In the genomic region with DNA sequence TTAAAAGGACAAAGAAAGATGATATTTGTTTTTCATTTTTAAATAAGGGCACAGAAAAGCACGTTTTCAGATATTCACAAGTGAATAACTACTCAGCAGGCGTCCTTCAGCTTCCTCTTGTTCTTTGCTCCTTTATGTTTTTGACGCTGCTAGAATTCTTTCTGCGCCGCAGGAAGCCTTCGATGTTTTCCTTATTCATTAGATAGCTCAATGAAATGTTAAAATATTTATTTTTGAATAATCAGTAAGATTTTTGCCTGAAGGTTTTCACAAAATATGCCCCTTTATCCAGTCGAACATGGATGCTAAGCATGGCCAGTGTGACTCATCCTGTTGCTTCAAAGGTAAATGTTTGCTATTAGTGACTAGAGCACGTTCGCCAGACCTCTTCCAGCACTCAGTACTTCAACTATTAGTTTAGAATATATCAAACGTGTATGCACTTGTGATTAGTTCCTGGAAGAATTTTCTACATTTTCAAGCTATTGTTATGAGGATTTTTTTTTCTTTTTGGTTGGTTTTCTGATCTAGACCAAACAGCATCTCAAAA, we compare ENCODE assay signal across 16 cellular contexts. TPM values are rescaled to one million over a fixed set of nuclear protein-coding genes. Genes with fewer than 3 reads are reported as not detected.
DNase-seq lines count a peak whose midpoint lies in the region; ATAC-seq and TF ChIP-seq lines count a peak whose summit lies in the region.
"Had no signal": no experiment of that assay in that cellular context is flagged by ENCODE, and none has a peak within 500 bp of the region (broad histone marks: within the 10 kb centered on the region; RNA-seq: fewer than 3 reads in every experiment).

No MANE protein-coding gene starts in this region.

- no TSS peak for BruUV-seq in PC-3 (replicated peaks; lab: Mats Ljungman, UMichigan)

- no peak for DNase-seq in HFFc6
- peak; percentile 71 for DNase-seq in PC-3
- DNase-seq in prostate gland (ENCODE audit: low spot score): no peak
- no peak for DNase-seq in NCI-H2081 (lab: John Stamatoyannopoulos, UW)
- DNase-seq in GF-D8 (lab: John Stamatoyannopoulos, UW): no peak
- DNase-seq: activated CD4-positive, CD25-positive, alpha-beta regulatory T cell; activated naive CD4-positive, alpha-beta T cell treated with anti-CD3 and anti-CD28 coated beads, Interleukin-2, amount 10 ng/mL, durations not matched to agents 7 days and 5 days; NCI-H1105; T-helper 1 cell; uterus had no signal

- H3K36me3 Mint-ChIP-seq in HFFc6 (ENCODE audit: low read depth): no peaks in the 10 kb centered on the region
- H3K36me3 Mint-ChIP-seq: activated naive CD4-positive, alpha-beta T cell treated with anti-CD3 and anti-CD28 coated beads, Interleukin-2, amount 10 ng/mL, durations not matched to agents 7 days and 5 days had no signal

- H3K9me3 Mint-ChIP-seq in HFFc6: no peaks in the 10 kb centered on the region
- H3K9me3 Mint-ChIP-seq: activated naive CD4-positive, alpha-beta T cell treated with anti-CD3 and anti-CD28 coated beads, Interleukin-2, amount 10 ng/mL, durations not matched to agents 7 days and 5 days had no signal

- H3K4me1 Mint-ChIP-seq in HFFc6 (ENCODE audit: low read depth): peaks cover 20% of the 10 kb centered on the region
- H3K4me1 Mint-ChIP-seq: activated naive CD4-positive, alpha-beta T cell treated with anti-CD3 and anti-CD28 coated beads, Interleukin-2, amount 10 ng/mL, durations not matched to agents 7 days and 5 days had no signal

- peaks cover 8% of the 10 kb centered on the region; the same call in 1 of the 2 replicates for H3K27me3 Mint-ChIP-seq in HFFc6 (ENCODE audit: insufficient read depth)

- H3K79me2 ChIP-seq in PC-3 (ENCODE audit: low read length): no peaks in the 10 kb centered on the region

- peaks cover 3% of the 10 kb centered on the region; the same call in 1 of the 2 replicates for H3K4me1 ChIP-seq in PC-3 (ENCODE audit: insufficient read depth, low read length)
- H3K4me1 ChIP-seq in iPS-15b (ENCODE audit: control insufficient read depth, insufficient read depth, low read length): peaks cover 7% of the 10 kb centered on the region
- H3K4me1 ChIP-seq in prostate gland (replicated peaks): no peaks in the 10 kb centered on the region
- H3K4me1 ChIP-seq: uterus had no signal

- H3K9me3 ChIP-seq in PC-3 (ENCODE audit: low read length): no peaks in the 10 kb centered on the region
- H3K9me3 ChIP-seq in iPS-15b (ENCODE audit: control insufficient read depth, insufficient read depth, low read length): no peaks in the 10 kb centered on the region
- no peaks in the 10 kb centered on the region for H3K9me3 ChIP-seq in prostate gland
- H3K9me3 ChIP-seq: neutrophil, uterus had no signal

- H3K4me3 ChIP-seq in PC-3 (ENCODE audit: low read length) (no peak overlapping the region), iPS-15b (ENCODE audit: low read depth, low read length) (peak overlapping the region; percentile 71), prostate gland (no peak overlapping the region)

- H3K9ac ChIP-seq in PC-3 (ENCODE audit: low read length) (no peak overlapping the region), iPS-15b (ENCODE audit: low read depth, low read length) (no peak overlapping the region)
- H3K9ac ChIP-seq: KMS-11 had no signal

- H3K4me2 ChIP-seq in PC-3 (ENCODE audit: low read length): peak overlapping the region; percentile 33; the same call in 1 of the 2 replicates
- H3K4me2 ChIP-seq: KMS-11 had no signal

- H3K27me3 ChIP-seq in PC-3 (ENCODE audit: low read length) (peaks cover 41% of the 10 kb centered on the region), iPS-15b (ENCODE audit: control insufficient read depth, insufficient read depth, low read length) (peaks cover 98% of the 10 kb centered on the region), prostate gland (replicated peaks; ENCODE audit: insufficient read depth) (peaks cover 14% of the 10 kb centered on the region)
- H3K27me3 ChIP-seq: uterus had no signal

- 0 out of 2 replicates have a peak overlapping the region, but pooled peaks have one; percentile 32 for H3K4me3 Mint-ChIP-seq in HFFc6
- H3K4me3 Mint-ChIP-seq: activated naive CD4-positive, alpha-beta T cell treated with anti-CD3 and anti-CD28 coated beads, Interleukin-2, amount 10 ng/mL, durations not matched to agents 7 days and 5 days; B cell had no signal

- no peak overlapping the region for H2AFZ ChIP-seq in PC-3 (ENCODE audit: low read length)

- H4K20me1 ChIP-seq in PC-3 (ENCODE audit: low read length): no peaks in the 10 kb centered on the region

- CTCF ChIA-PET in PC-3 (lab: Charles Lee): no interaction called here

- H3K27ac Mint-ChIP-seq in HFFc6: no peak overlapping the region
- H3K27ac Mint-ChIP-seq: activated naive CD4-positive, alpha-beta T cell treated with anti-CD3 and anti-CD28 coated beads, Interleukin-2, amount 10 ng/mL, durations not matched to agents 7 days and 5 days; B cell had no signal

- TF ChIP-seq POLR2A in prostate gland (IDR thresholded peaks at IDR 0.05): no peak

- no peaks in the 10 kb centered on the region for H3K36me3 ChIP-seq in PC-3 (ENCODE audit: low read depth, low read length)
- no peaks in the 10 kb centered on the region for H3K36me3 ChIP-seq in iPS-15b (ENCODE audit: control insufficient read depth, insufficient read depth, low read length)
- H3K36me3 ChIP-seq in prostate gland: no peaks in the 10 kb centered on the region
- H3K36me3 ChIP-seq: neutrophil had no signal

- POLR2A ChIA-PET in PC-3 (lab: Charles Lee; ENCODE audit: unreplicated experiment): interaction anchor here (0.6 kb wide), 1 partner anchor 141 kb away, joined by 4 read pairs; no protein-coding TSS in a partner anchor

- H3K27ac ChIP-seq in PC-3 (ENCODE audit: low read length) (no peak overlapping the region), prostate gland (peak overlapping the region; percentile 73 to 78)
- H3K27ac ChIP-seq: KMS-11, neutrophil had no signal

- WGBS in prostate gland: 48% methylated on average over 10 of the region's 10 CpGs

- H3K9me2 ChIP-seq in PC-3 (replicated peaks; ENCODE audit: low read length): no peaks in the 10 kb centered on the region

- ATAC-seq in PC-3: peak; percentile 87
- ATAC-seq in activated CD4-positive, CD25-positive, alpha-beta regulatory T cell treated with anti-CD3 and anti-CD28 coated beads, Interleukin-2, amount 50 U/mL, for 24 hours: no peak
- no peak for ATAC-seq in GM21723 (IDR thresholded peaks at IDR 0.05; ENCODE audit: unreplicated experiment)

- H3F3A ChIP-seq in PC-3 (ENCODE audit: low read length, unreplicated experiment): no peaks in the 10 kb centered on the region

- TF ChIP-seq CTCF in HFFc6 (IDR thresholded peaks at IDR 0.05) (no peak), PC-3 (conservative IDR thresholded peaks at IDR 0.05; ENCODE audit: low read depth, low read length) (no peak), prostate gland (IDR thresholded peaks at IDR 0.05) (no peak)

- intact Hi-C loops in PC-3 (cut with micrococcal nuclease) (loop anchor here (2.0 to 5.0 kb wide), 3 partner anchors 705 to 895 kb away; no protein-coding TSS in a partner anchor), prostate gland (cut with DNase I) (loop anchor here (5.0 to 10.0 kb wide), 4 partner anchors 705 to 1415 kb away; no protein-coding TSS in a partner anchor)

RNA-seq across cellular contexts. Expression of a gene that starts 7.6 kb away (rescaled TPM):
- 10 to 100 TPM; 69.1 to 85.4 (median 74.1) TPM for total RNA-seq in HFFc6 (2021; fragmentation: NEBNext Ultra II Directional; extraction: Animal tissue kit (Norgen Biotek cat#: 25700))
- total RNA-seq in PC-3 (2014; rRNA removed): 4.1 and 5.9 TPM in 2 replicates
- total RNA-seq in prostate gland: 10 to 100 TPM; 15.4 to 23.7 TPM
- total RNA-seq: B cell had no signal
